11 cellular contexts compared by ENCODE assay signal in genomic region chr2:187774551-187775071, GRCh38.
A peak's percentile ranks its signal among the peaks of the same experiment; 100 is the strongest.
DNase-seq lines count a peak whose midpoint lies in the region; ATAC-seq and TF ChIP-seq lines count a peak whose summit lies in the region.
"Had no signal": no experiment of that assay in that cellular context is flagged by ENCODE, and none has a peak within 500 bp of the region (broad histone marks: within the 10 kb centered on the region; RNA-seq: fewer than 3 reads in every experiment).

No MANE protein-coding gene starts in this region.

- H3K27ac Mint-ChIP-seq in CD4-positive, alpha-beta memory T cell, result no peak overlapping the region

- H3K9me3 ChIP-seq in CD4-positive, alpha-beta memory T cell (ENCODE audit: control insufficient read depth in 1 of 2, low read length in 2 of 2), result no peaks in the 10 kb centered on the region
- H3K9me3 ChIP-seq: gastrocnemius medialis had no signal

- DNase-seq in activated T-cell treated with anti-CD3 and anti-CD28 coated beads, Interleukin-2, amount 50 U/mL, for 4 hours, result no peak
- no peak for DNase-seq in activated T-cell treated with anti-CD3 and anti-CD28 coated beads, Interleukin-2, amount 50 U/mL, for 1 hour
- DNase-seq in astrocyte of the spinal cord (ENCODE audit: low read depth, low spot score), result peak; percentile 71
- DNase-seq in stromal cell of bone marrow (ENCODE audit: low read depth), result peak; percentile 8
- no peak for DNase-seq in CD4-positive, alpha-beta memory T cell
- no peak for DNase-seq in dorsolateral prefrontal cortex
- no peak for DNase-seq in activated naive CD4-positive, alpha-beta T cell (lab: John Stamatoyannopoulos, UW)
- DNase-seq: activated CD4-positive, alpha-beta T cell treated with anti-CD3 and anti-CD28 coated beads, Interleukin-2, amount 50 U/mL, for 48 hours; gastrocnemius medialis had no signal

- TF ChIP-seq CTCF in astrocyte of the spinal cord (IDR thresholded peaks at IDR 0.05; ENCODE audit: low read depth, low read length) (no peak), dorsolateral prefrontal cortex (IDR thresholded peaks at IDR 0.05 in 54 of 56, conservative IDR thresholded peaks at IDR 0.05 in 2 of 56; ENCODE audit: low read depth in 1 of 56, partially characterized antibody in 56 of 56) (no peak)

- no peaks in the 10 kb centered on the region for H3K27me3 Mint-ChIP-seq in activated T-cell treated with anti-CD3 and anti-CD28 coated beads, Interleukin-2, amount 50 U/mL, for 4 hours (ENCODE audit: low read depth)
- H3K27me3 Mint-ChIP-seq in CD4-positive, alpha-beta memory T cell, result no peaks in the 10 kb centered on the region

- no peaks in the 10 kb centered on the region for H3K4me1 Mint-ChIP-seq in activated T-cell treated with anti-CD3 and anti-CD28 coated beads, Interleukin-2, amount 50 U/mL, for 4 hours (ENCODE audit: low read depth)
- H3K4me1 Mint-ChIP-seq in CD4-positive, alpha-beta memory T cell, result no peaks in the 10 kb centered on the region

- H3K4me3 ChIP-seq in astrocyte of the spinal cord (ENCODE audit: low read depth, low read length) (no peak overlapping the region), dorsolateral prefrontal cortex (no peak overlapping the region)
- H3K4me3 ChIP-seq in CD4-positive, alpha-beta memory T cell (ENCODE audit: low read length in 2 of 2), result no peak overlapping the region
- H3K4me3 ChIP-seq: gastrocnemius medialis had no signal

- in situ Hi-C loops in astrocyte of the spinal cord (cut with HindIII; ENCODE audit: low sequenced_read_pairs), result no loop called here

- POLR2A ChIA-PET in CD4-positive, alpha-beta memory T cell (lab: Charles Lee; ENCODE audit: partially characterized antibody), result no interaction called here

- intact Hi-C loops in CD4-positive, alpha-beta memory T cell (cut with micrococcal nuclease), result no loop called here
- intact Hi-C loops in dorsolateral prefrontal cortex (cut with DNase I), result no loop called here

- H3K27ac ChIP-seq in CD4-positive, alpha-beta memory T cell (ENCODE audit: low read depth, low read length), result no peak overlapping the region
- no peak overlapping the region for H3K27ac ChIP-seq in dorsolateral prefrontal cortex
- H3K27ac ChIP-seq: 22Rv1, gastrocnemius medialis had no signal

- no peak overlapping the region for H3K4me3 Mint-ChIP-seq in activated T-cell treated with anti-CD3 and anti-CD28 coated beads, Interleukin-2, amount 50 U/mL, for 4 hours
- no peak overlapping the region for H3K4me3 Mint-ChIP-seq in CD4-positive, alpha-beta memory T cell

- H3K27me3 ChIP-seq in CD4-positive, alpha-beta memory T cell (ENCODE audit: insufficient read depth, low read length), result no peaks in the 10 kb centered on the region
- no peaks in the 10 kb centered on the region for H3K27me3 ChIP-seq in dorsolateral prefrontal cortex
- H3K27me3 ChIP-seq: gastrocnemius medialis had no signal

- no peaks in the 10 kb centered on the region for H3K36me3 ChIP-seq in CD4-positive, alpha-beta memory T cell (ENCODE audit: insufficient read depth, low read length)
- H3K36me3 ChIP-seq: gastrocnemius medialis had no signal

- H3K9me3 Mint-ChIP-seq in activated T-cell treated with anti-CD3 and anti-CD28 coated beads, Interleukin-2, amount 50 U/mL, for 4 hours, result no peaks in the 10 kb centered on the region
- H3K9me3 Mint-ChIP-seq in CD4-positive, alpha-beta memory T cell, result peaks cover 0 to 7% (median 0%) of the 10 kb centered on the region in 8 donors

- H3K36me3 Mint-ChIP-seq in activated T-cell treated with anti-CD3 and anti-CD28 coated beads, Interleukin-2, amount 50 U/mL, for 4 hours (ENCODE audit: insufficient read depth), result no peaks in the 10 kb centered on the region
- no peaks in the 10 kb centered on the region for H3K36me3 Mint-ChIP-seq in CD4-positive, alpha-beta memory T cell

- CTCF ChIA-PET in CD4-positive, alpha-beta memory T cell (lab: Charles Lee; ENCODE audit: partially characterized antibody), result no interaction called here

- H3K4me1 ChIP-seq in CD4-positive, alpha-beta memory T cell (ENCODE audit: insufficient read depth, low read length), result no peaks in the 10 kb centered on the region
- H3K4me1 ChIP-seq: gastrocnemius medialis had no signal

- ATAC-seq in activated T-cell treated with anti-CD3 and anti-CD28 coated beads, Interleukin-2, amount 50 U/mL, for 4 hours, result peak; percentile 30 to 43
- peak; percentile 71 for ATAC-seq in HG03565 (IDR thresholded peaks at IDR 0.05; ENCODE audit: unreplicated experiment)
- ATAC-seq: gastrocnemius medialis had no signal

Comparison
In these comparisons a context has a peak if more than half of its experiments do, and no peak if none do; other contexts are left out.
1. DNase-seq: peak in astrocyte of the spinal cord (single experiment) and stromal cell of bone marrow (single experiment); none in activated T-cell treated with anti-CD3 and anti-CD28 coated beads, Interleukin-2, amount 50 U/mL, for 4 hours (single experiment), activated T-cell treated with anti-CD3 and anti-CD28 coated beads, Interleukin-2, amount 50 U/mL, for 1 hour (single experiment), CD4-positive, alpha-beta memory T cell (0 of 5), dorsolateral prefrontal cortex (0 of 10) and activated naive CD4-positive, alpha-beta T cell (0 of 4).